ENCODE assay signal across 1 cellular context in the genomic region with DNA sequence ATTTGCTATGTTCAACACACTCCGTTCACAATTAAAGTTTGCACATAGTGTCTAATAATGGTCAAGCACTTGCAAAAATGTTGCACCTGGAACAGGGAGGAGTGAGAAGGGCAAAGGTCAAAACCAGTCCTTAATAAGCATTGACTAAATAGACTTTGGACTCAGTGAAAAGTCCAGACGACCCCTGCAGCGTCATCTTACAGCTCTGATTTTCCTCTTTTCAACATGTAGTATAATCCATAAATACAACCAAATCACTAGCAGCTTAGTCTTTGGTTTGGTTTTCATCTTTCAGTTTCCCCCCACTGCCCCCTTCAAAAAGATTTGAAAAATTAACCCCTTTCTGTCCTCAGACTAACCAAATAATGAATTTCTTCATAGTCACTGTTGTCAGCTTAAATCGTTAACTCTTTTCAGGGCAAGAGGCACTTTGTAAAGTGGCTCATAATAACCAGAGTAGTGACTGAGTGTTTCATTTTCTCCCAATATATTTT.
TF ChIP-seq lines count a peak whose summit lies in the region.

No MANE protein-coding gene starts in this region.

TF ChIP-seq in IMR-90, 13 proteins besides CTCF, POLR2A, EP300 and RAD21 (continued from another document):
- TF ChIP-seq, protein P1, sequence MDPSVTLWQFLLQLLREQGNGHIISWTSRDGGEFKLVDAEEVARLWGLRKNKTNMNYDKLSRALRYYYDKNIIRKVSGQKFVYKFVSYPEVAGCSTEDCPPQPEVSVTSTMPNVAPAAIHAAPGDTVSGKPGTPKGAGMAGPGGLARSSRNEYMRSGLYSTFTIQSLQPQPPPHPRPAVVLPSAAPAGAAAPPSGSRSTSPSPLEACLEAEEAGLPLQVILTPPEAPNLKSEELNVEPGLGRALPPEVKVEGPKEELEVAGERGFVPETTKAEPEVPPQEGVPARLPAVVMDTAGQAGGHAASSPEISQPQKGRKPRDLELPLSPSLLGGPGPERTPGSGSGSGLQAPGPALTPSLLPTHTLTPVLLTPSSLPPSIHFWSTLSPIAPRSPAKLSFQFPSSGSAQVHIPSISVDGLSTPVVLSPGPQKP (IDR thresholded peaks at IDR 0.05; ENCODE audit: borderline replicate concordance, low read depth, low read length): no peak
- TF ChIP-seq RCOR1 (IDR thresholded peaks at IDR 0.05; ENCODE audit: insufficient replicate concordance, low read length): no peak
- no peak for TF ChIP-seq BHLHE40 (IDR thresholded peaks at IDR 0.05; ENCODE audit: low read depth, low read length)
- TF ChIP-seq SMC3 (IDR thresholded peaks at IDR 0.05; ENCODE audit: low read depth, low read length): no peak
- TF ChIP-seq CHD1 (IDR thresholded peaks at IDR 0.05; ENCODE audit: low read depth, low read length): no peak
- TF ChIP-seq, protein P2, sequence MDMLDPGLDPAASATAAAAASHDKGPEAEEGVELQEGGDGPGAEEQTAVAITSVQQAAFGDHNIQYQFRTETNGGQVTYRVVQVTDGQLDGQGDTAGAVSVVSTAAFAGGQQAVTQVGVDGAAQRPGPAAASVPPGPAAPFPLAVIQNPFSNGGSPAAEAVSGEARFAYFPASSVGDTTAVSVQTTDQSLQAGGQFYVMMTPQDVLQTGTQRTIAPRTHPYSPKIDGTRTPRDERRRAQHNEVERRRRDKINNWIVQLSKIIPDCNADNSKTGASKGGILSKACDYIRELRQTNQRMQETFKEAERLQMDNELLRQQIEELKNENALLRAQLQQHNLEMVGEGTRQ (IDR thresholded peaks at IDR 0.05; ENCODE audit: low read depth, low read length): no peak
- no peak for TF ChIP-seq FOS (IDR thresholded peaks at IDR 0.05; ENCODE audit: low read depth, low read length)
- no peak for TF ChIP-seq NFE2L2 (IDR thresholded peaks at IDR 0.05; ENCODE audit: low read depth, low read length)
- no peak for TF ChIP-seq MXI1 (IDR thresholded peaks at IDR 0.05; ENCODE audit: borderline replicate concordance, low read depth, low read length)
- TF ChIP-seq CEBPB (IDR thresholded peaks at IDR 0.05; ENCODE audit: low read depth, low read length): no peak
